ENCODE assay signal across 8 cellular contexts in genomic region chr1:196609114-196609737, GRCh38. TPM values are rescaled to one million over a fixed set of nuclear protein-coding genes. Genes with fewer than 3 reads are reported as not detected.
DNase-seq lines count a peak whose midpoint lies in the region; ATAC-seq and TF ChIP-seq lines count a peak whose summit lies in the region.

No MANE protein-coding gene starts in this region.

- H3K27ac ChIP-seq in Panc1 (ENCODE audit: low read length): no peak overlapping the region

- POLR2A ChIA-PET in HEK293T (lab: Yijun Ruan, JAX) (interaction anchor here (0.6 to 1.5 kb wide), 16 partner anchors 9 to 354 kb away, joined by 3 to 10 read pairs (median 4); no protein-coding TSS in a partner anchor), Panc1 (lab: Charles Lee) (interaction anchor here (0.6 kb wide), 1 partner anchor 41 kb away, joined by 3 read pairs; no protein-coding TSS in a partner anchor)

- H3K36me3 ChIP-seq in Panc1 (ENCODE audit: control insufficient read depth, insufficient read depth, low read length) (no peaks in the 10 kb centered on the region), HAP-1 (replicated peaks) (no peaks in the 10 kb centered on the region)

- peaks cover 5% of the 10 kb centered on the region; the same call in 1 of the 2 replicates for H3K4me1 ChIP-seq in Panc1 (ENCODE audit: control insufficient read depth, insufficient read depth, low read length)
- peaks cover 6% of the 10 kb centered on the region; the same call in 1 of the 2 replicates for H3K4me1 ChIP-seq in HAP-1

- H3K27me3 ChIP-seq in Panc1 (ENCODE audit: control insufficient read depth, insufficient read depth, low read length) (no peaks in the 10 kb centered on the region), HAP-1 (ENCODE audit: low read depth) (no peaks in the 10 kb centered on the region)

- H3K4me3 ChIP-seq in Panc1 (ENCODE audit: low read depth in 2 of 2, low read length in 2 of 2) (peak overlapping the region; percentile 51 to 61), HAP-1 (no peak overlapping the region)

- DNase-seq in HEK293T (ENCODE audit: extremely low spot score) (peak; percentile 64), Panc1 (ENCODE audit: low read depth, low spot score) (no peak), left ventricle myocardium superior (peak; percentile 19), sciatic nerve (ENCODE audit: low spot score) (no peak), NCI-H2081 treated with DMSO at 0.1 percent for 48 hours (lab: John Stamatoyannopoulos, UW) (no peak), HAP-1 (ENCODE audit: low spot score in 2 of 2) (no peak), cortex of kidney (lab: John Stamatoyannopoulos, UW) (no peak)
- no peak for DNase-seq in effector CD4-positive, alpha-beta T cell

- intact Hi-C loops in Panc1 (cut with micrococcal nuclease; ENCODE audit: unreplicated experiment) (no loop called here), left ventricle myocardium superior (cut with micrococcal nuclease) (no loop called here), sciatic nerve (cut with DNase I) (no loop called here)

- peak; percentile 88 for ATAC-seq in Panc1
- peak; percentile 47 for ATAC-seq in left ventricle myocardium superior
- peak; percentile 71 for ATAC-seq in sciatic nerve

- no peak for TF ChIP-seq CTCF in Panc1 (IDR thresholded peaks at IDR 0.05)

- in situ Hi-C loops in Panc1 (cut with HindIII; ENCODE audit: low pct_unique_long_range_greater_than_20kb, low sequenced_read_pairs) (no loop called here), HAP-1 (cut with MboI; ENCODE audit: low sequenced_read_pairs) (no loop called here)

- BruUV-seq in Panc1 (replicated peaks; lab: Mats Ljungman, UMichigan): no TSS peak

- H3K9me3 ChIP-seq in Panc1 (ENCODE audit: control insufficient read depth, insufficient read depth, low read depth, low read length) (no peaks in the 10 kb centered on the region), HAP-1 (no peaks in the 10 kb centered on the region)

- CTCF ChIA-PET in HEK293T (lab: Yijun Ruan, JAX) (interaction anchor here (0.9 kb wide), 1 partner anchor 21 kb away, joined by 3 read pairs; no protein-coding TSS in a partner anchor), Panc1 (lab: Charles Lee) (no interaction called here)

TF ChIP-seq in HEK293T, 16 proteins besides CTCF, POLR2A, EP300 and RAD21:
- no peak for TF ChIP-seq TARDBP (IDR thresholded peaks at IDR 0.05)
- TF ChIP-seq FOXM1 (IDR thresholded peaks at IDR 0.05; ENCODE audit: borderline replicate concordance): no peak
- no peak for TF ChIP-seq ARNT (IDR thresholded peaks at IDR 0.05)
- TF ChIP-seq ELF4 (IDR thresholded peaks at IDR 0.05): no peak
- TF ChIP-seq NFRKB (IDR thresholded peaks at IDR 0.05): no peak
- TF ChIP-seq SP1 (IDR thresholded peaks at IDR 0.05): no peak
- TF ChIP-seq FOXA1 (IDR thresholded peaks at IDR 0.05): no peak
- no peak for TF ChIP-seq PKNOX1 (IDR thresholded peaks at IDR 0.05)
- peak; percentile 87 for TF ChIP-seq L3MBTL2 (conservative IDR thresholded peaks at IDR 0.05)
- TF ChIP-seq ZNF384 (IDR thresholded peaks at IDR 0.05): 0 out of 2 replicates have a peak, but pooled peaks have one; percentile 24
- no peak for TF ChIP-seq FOXK2 (IDR thresholded peaks at IDR 0.05)

RNA-seq across cellular contexts. Expression of gene KCNT2, which starts 1.0 kb away (rescaled TPM):
- total RNA-seq in Panc1 (2021; ENCODE audit: unreplicated experiment) (0.41 TPM), left ventricle myocardium superior (1.7 TPM), sciatic nerve (10.6 TPM)
- polyA plus RNA-seq in Panc1 (2012; ENCODE audit: insufficient read length): not detected

RNA-seq across cellular contexts. Expression of gene CFH, which starts 42.6 kb away (rescaled TPM):
- total RNA-seq in Panc1 (2021; ENCODE audit: unreplicated experiment) (0.36 TPM), left ventricle myocardium superior (27.8 TPM), sciatic nerve (299 TPM)
- polyA plus RNA-seq in Panc1 (2012; ENCODE audit: insufficient read length): 0.19 TPM

Comparison
In these comparisons a context has a peak if more than half of its experiments do, and no peak if none do; other contexts are left out.
1. DNase-seq: peak in HEK293T (single experiment) and left ventricle myocardium superior (single experiment); none in Panc1 (single experiment), sciatic nerve (single experiment), NCI-H2081 treated with DMSO at 0.1 percent for 48 hours (single experiment), effector CD4-positive, alpha-beta T cell (single experiment), HAP-1 (0 of 2) and cortex of kidney (single experiment).
2. RNA of gene CFH, which starts 42.6 kb away (total RNA-seq): 299 TPM in sciatic nerve (single experiment) and 27.8 TPM in left ventricle myocardium superior (single experiment); 0.36 TPM in Panc1 (single experiment); every median in the first group is over 10 times any median in the second.
3. Peak in every context shown above with its lines, with median percentiles within 50 percentile points of each other: ATAC-seq.